27 cellular contexts compared by ENCODE assay signal in genomic region chr18:39854291-39854690, GRCh38.
"Had no signal": no experiment of that assay in that cellular context is flagged by ENCODE, and none has a peak within 500 bp of the region (broad histone marks: within the 10 kb centered on the region; RNA-seq: fewer than 3 reads in every experiment).

No MANE protein-coding gene starts in this region.

- H3K4me1 Mint-ChIP-seq: activated CD4-positive, alpha-beta T cell treated with anti-CD3 and anti-CD28 coated beads for 36 hours; activated T-helper 17 cell treated with anti-CD3 and anti-CD28 coated beads, Interleukin-2, amount 50 U/mL, for 72 hours; central memory CD8-positive, alpha-beta T cell; endodermal cell had no signal

- H3K4me3 ChIP-seq: coronary artery, dorsolateral prefrontal cortex had no signal

- H3K27me3 Mint-ChIP-seq: activated CD4-positive, alpha-beta T cell treated with anti-CD3 and anti-CD28 coated beads for 36 hours; activated CD8-positive, alpha-beta T cell treated with anti-CD3 and anti-CD28 coated beads for 36 hours; activated naive CD8-positive, alpha-beta T cell; activated T-helper 17 cell treated with anti-CD3 and anti-CD28 coated beads, Interleukin-2, amount 50 U/mL, for 72 hours; central memory CD8-positive, alpha-beta T cell; dendritic cell treated with granulocyte-macrophage colony-stimulating factor and Interleukin-4, amounts not matched to agents 40 ng/mL and 50 ng/mL, for 4 days had no signal

- H3K4me3 Mint-ChIP-seq: activated CD4-positive, alpha-beta T cell treated with anti-CD3 and anti-CD28 coated beads for 36 hours; activated CD8-positive, alpha-beta T cell treated with anti-CD3 and anti-CD28 coated beads for 36 hours; activated naive CD8-positive, alpha-beta T cell; activated T-cell treated with anti-CD3 and anti-CD28 coated beads, Interleukin-2, amount 50 U/mL, for 4 hours; activated T-helper 17 cell treated with anti-CD3 and anti-CD28 coated beads, Interleukin-2, amount 50 U/mL, for 72 hours; central memory CD8-positive, alpha-beta T cell; dendritic cell treated with granulocyte-macrophage colony-stimulating factor and Interleukin-4, amounts not matched to agents 40 ng/mL and 50 ng/mL, for 4 days; endodermal cell had no signal

- H3K27ac Mint-ChIP-seq: activated CD4-positive, alpha-beta T cell treated with anti-CD3 and anti-CD28 coated beads for 36 hours; activated CD8-positive, alpha-beta T cell treated with anti-CD3 and anti-CD28 coated beads for 36 hours; activated naive CD8-positive, alpha-beta T cell; activated T-helper 17 cell treated with anti-CD3 and anti-CD28 coated beads, Interleukin-2, amount 50 U/mL, for 72 hours; dendritic cell treated with granulocyte-macrophage colony-stimulating factor and Interleukin-4, amounts not matched to agents 40 ng/mL and 50 ng/mL, for 4 days; endodermal cell had no signal

- DNase-seq: activated CD4-positive, alpha-beta T cell treated with anti-CD3 and anti-CD28 coated beads for 36 hours; activated CD4-positive, alpha-beta T cell treated with anti-CD3 and anti-CD28 coated beads, Interleukin-2, amount 50 U/mL, for 1 hour; activated CD4-positive, alpha-beta T cell treated with anti-CD3 and anti-CD28 coated beads, Interleukin-2, amount 50 U/mL, for 48 hours; activated CD4-positive, CD25-positive, alpha-beta regulatory T cell; activated CD4-positive, CD25-positive, alpha-beta regulatory T cell treated with anti-CD3 and anti-CD28 coated beads, Interleukin-2, amount 50 U/mL, for 72 hours; activated CD8-positive, alpha-beta memory T cell treated with anti-CD3 and anti-CD28 coated beads for 24 hours; activated CD8-positive, alpha-beta T cell treated with anti-CD3 and anti-CD28 coated beads for 36 hours; activated effector memory CD4-positive, alpha-beta T cell treated with Interleukin-2 at 50 U/mL for 16 hours; activated gamma-delta T cell treated with Interleukin-2 at 50 U/mL for 16 hours; activated naive CD4-positive, alpha-beta T cell treated with anti-CD3 and anti-CD28 coated beads, Interleukin-2, amount 50 U/mL, for 16 hours; activated naive CD4-positive, alpha-beta T cell treated with Interleukin-2 at 50 U/mL for 16 hours; activated T-cell treated with anti-CD3 and anti-CD28 coated beads, Interleukin-2, amount 50 U/mL, for 4 hours; amniotic stem cell; anterior cingulate cortex; brain microvascular endothelial cell; dorsolateral prefrontal cortex; effector memory CD4-positive, alpha-beta T cell; endodermal cell; foreskin fibroblast; head of caudate nucleus; T-helper 2 cell had no signal

- ATAC-seq: activated CD4-positive, alpha-beta T cell treated with anti-CD3 and anti-CD28 coated beads for 36 hours; activated CD8-positive, alpha-beta T cell treated with anti-CD3 and anti-CD28 coated beads for 36 hours; activated T-cell treated with anti-CD3 and anti-CD28 coated beads, Interleukin-2, amount 50 U/mL, for 4 hours; activated T-helper 17 cell treated with anti-CD3 and anti-CD28 coated beads, Interleukin-2, amount 50 U/mL, for 72 hours; esophagus mucosa had no signal

- H3K36me3 Mint-ChIP-seq: activated naive CD8-positive, alpha-beta T cell had no signal

- H3K27ac ChIP-seq: brain microvascular endothelial cell, coronary artery, dorsolateral prefrontal cortex had no signal

- H3K9me3 Mint-ChIP-seq: endodermal cell had no signal

- H3K27me3 ChIP-seq: brain microvascular endothelial cell had no signal

- H3K36me3 ChIP-seq: brain microvascular endothelial cell had no signal
